Comparison of ENCODE assay signal across 8 cellular contexts in the genomic region with DNA sequence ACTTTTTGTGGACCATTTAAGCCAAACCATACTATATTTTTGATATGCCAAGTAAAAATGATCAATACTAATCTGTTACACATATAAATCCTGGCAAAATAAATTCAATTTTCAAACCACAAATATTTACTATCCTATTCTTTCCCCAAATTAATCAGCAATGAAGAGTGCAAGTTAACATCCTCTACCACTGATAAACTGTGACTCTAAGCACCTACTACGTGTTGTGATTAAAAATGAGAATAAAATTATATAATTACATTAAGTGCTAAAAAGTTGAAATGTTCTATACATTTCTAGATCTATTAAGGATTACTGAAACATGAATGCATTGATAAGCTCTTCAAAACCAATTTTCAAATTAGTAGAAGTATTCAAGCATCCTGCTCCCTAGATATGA. TPM values are rescaled to one million over a fixed set of nuclear protein-coding genes. Genes with fewer than 3 reads are reported as not detected.
A peak's percentile ranks its signal among the peaks of the same experiment; 100 is the strongest.
DNase-seq lines count a peak whose midpoint lies in the region; ATAC-seq and TF ChIP-seq lines count a peak whose summit lies in the region.

No MANE protein-coding gene starts in this region.

- H3K4me1 ChIP-seq in SJCRH30 (no peaks in the 10 kb centered on the region), esophagus squamous epithelium (peaks cover 0 to 13% (median 0%) of the 10 kb centered on the region in 3 donors), sigmoid colon (peaks cover 0 to 13% (median 6%) of the 10 kb centered on the region in 4 donors)

- no peak for TF ChIP-seq POLR2A in esophagus squamous epithelium (IDR thresholded peaks at IDR 0.05)
- TF ChIP-seq POLR2A in sigmoid colon (IDR thresholded peaks at IDR 0.05), result no peak

- no peak for TF ChIP-seq EP300 in sigmoid colon (IDR thresholded peaks at IDR 0.05)

- in situ Hi-C loops in GM13976 (cut with MboI; ENCODE audit: low sequenced_read_pairs, unreplicated experiment), result no loop called here

- H3K27me3 ChIP-seq in SJCRH30 (no peaks in the 10 kb centered on the region), esophagus squamous epithelium (no peaks in the 10 kb centered on the region), sigmoid colon (no peaks in the 10 kb centered on the region)

- WGBS in esophagus squamous epithelium, 2 donors, result 14 to 33% methylated on average over 1 of the region's 1 CpG
- 17 to 21% methylated on average over 1 of the region's 1 CpG for WGBS in sigmoid colon, 2 donors

- H3K4me3 ChIP-seq in GM12875 (ENCODE audit: low read depth, low read length), result peak overlapping the region; percentile 88
- peak overlapping the region; percentile 95 for H3K4me3 ChIP-seq in SJCRH30
- H3K4me3 ChIP-seq in esophagus squamous epithelium, result peak overlapping the region; percentile 65 to 87 (median 78)
- peak overlapping the region; percentile 73 to 83 (median 79) for H3K4me3 ChIP-seq in sigmoid colon

- intact Hi-C loops in esophagus squamous epithelium (cut with DNase I), result no loop called here
- intact Hi-C loops in sigmoid colon (cut with DNase I), result no loop called here

- H3K36me3 ChIP-seq in SJCRH30 (no peaks in the 10 kb centered on the region), esophagus squamous epithelium (no peaks in the 10 kb centered on the region), sigmoid colon (no peaks in the 10 kb centered on the region)

- no peak for ATAC-seq in HG03457 (IDR thresholded peaks at IDR 0.05; ENCODE audit: unreplicated experiment)

- DNase-seq in SJCRH30 (no peak), esophagus squamous epithelium (lab: John Stamatoyannopoulos, UW) (no peak), sigmoid colon (no peak), mesenteric fat pad (ENCODE audit: low spot score) (no peak), NCI-H82 (lab: John Stamatoyannopoulos, UW) (no peak), GM13976 (ENCODE audit: low spot score) (no peak)

- no peak overlapping the region for H3K27ac ChIP-seq in SJCRH30
- peak overlapping the region in 2 of 4 donors; percentile 89 to 97 for H3K27ac ChIP-seq in esophagus squamous epithelium
- peak overlapping the region; percentile 93 to 98 (median 96) for H3K27ac ChIP-seq in sigmoid colon

- no peaks in the 10 kb centered on the region for H3K9me3 ChIP-seq in SJCRH30 (replicated peaks)
- no peaks in the 10 kb centered on the region for H3K9me3 ChIP-seq in esophagus squamous epithelium
- no peaks in the 10 kb centered on the region for H3K9me3 ChIP-seq in sigmoid colon

- TF ChIP-seq CTCF in GM12875 (IDR thresholded peaks at IDR 0.05; ENCODE audit: borderline replicate concordance, insufficient read depth, low read depth, low read length), result no peak
- TF ChIP-seq CTCF in esophagus squamous epithelium (IDR thresholded peaks at IDR 0.05), result no peak
- no peak for TF ChIP-seq CTCF in sigmoid colon (IDR thresholded peaks at IDR 0.05)
- no peak for TF ChIP-seq CTCF in GM13976 (IDR thresholded peaks at IDR 0.05; ENCODE audit: borderline replicate concordance, control extremely low read depth, extremely low read depth, insufficient read depth, missing control alignments)

RNA-seq across cellular contexts. Expression of gene KLHL15, which starts 3.4 kb away (rescaled TPM):
- 25.1 and 27.2 TPM in 2 replicates for total RNA-seq in SJCRH30 (2014; rRNA removed; shearing (Covaris generic))
- 10 to 100 TPM in 1 of 4 donors, 1 to 10 TPM in 3; 2.5 to 11.8 (median 5.4) TPM for total RNA-seq in esophagus squamous epithelium
- 10 to 100 TPM in 2 of 4 donors, 1 to 10 TPM in 2; 8.0 to 15.1 (median 10.0) TPM for total RNA-seq in sigmoid colon
- 1 to 10 TPM in 1 of 3 donors, under 1 TPM in 2; 0.60 to 2.0 (median 0.92) TPM for polyA plus RNA-seq in sigmoid colon
- total RNA-seq in mesenteric fat pad, result 10.0 TPM

RNA-seq across cellular contexts. Expression of gene EIF2S3, which starts 31.2 kb away (rescaled TPM):
- total RNA-seq in SJCRH30 (2014; rRNA removed; shearing (Covaris generic)), result 312 and 350 TPM in 2 replicates
- 100 to 1,000 TPM in 3 of 4 donors, 10 to 100 TPM in 1; 70.5 to 158 (median 133) TPM for total RNA-seq in esophagus squamous epithelium
- total RNA-seq in sigmoid colon, result 100 to 1,000 TPM; 134 to 222 (median 143) TPM
- polyA plus RNA-seq in sigmoid colon, result 10 to 100 TPM; 73.5 to 100.0 (median 75.7) TPM
- total RNA-seq in mesenteric fat pad, result 143 TPM
